In the genomic region with DNA sequence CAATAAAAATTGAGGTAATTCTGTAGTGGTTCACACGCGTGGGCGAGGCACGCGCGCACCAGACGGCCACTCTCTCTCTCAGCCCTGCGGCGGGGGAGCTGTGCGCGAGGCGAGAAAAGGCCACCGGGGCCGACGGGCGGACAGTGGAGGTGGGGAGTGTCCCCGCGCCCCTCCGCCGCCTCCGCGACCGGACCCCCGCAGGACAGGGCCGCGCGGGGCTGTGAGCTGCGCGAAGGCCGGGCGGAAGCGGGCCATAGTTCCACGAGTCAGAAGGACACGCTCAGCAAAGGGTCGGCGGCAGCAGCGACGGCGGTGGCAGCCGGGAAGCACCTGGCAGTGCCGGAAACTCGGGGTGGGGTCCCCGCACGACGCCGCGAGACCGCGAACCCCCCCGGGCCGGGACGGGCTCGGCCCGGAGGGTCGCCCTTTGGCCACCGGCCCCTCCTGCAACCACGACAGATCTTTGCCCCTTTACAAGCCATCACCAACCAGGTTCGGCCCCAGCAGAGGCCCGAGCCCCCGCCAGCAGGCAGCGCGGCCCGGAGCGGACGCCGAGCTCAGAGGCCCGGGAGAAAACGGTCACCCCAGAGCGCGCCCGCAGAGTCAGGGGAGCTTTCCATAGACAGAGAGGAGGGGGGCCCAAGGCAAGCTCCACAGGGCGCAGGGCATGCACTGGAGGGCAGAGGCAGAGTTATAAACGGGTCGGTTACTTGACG, we compare ENCODE assay signal across 15 cellular contexts.
"Had no signal": no experiment of that assay in that cellular context is flagged by ENCODE, and none has a peak within 500 bp of the region (broad histone marks: within the 10 kb centered on the region; RNA-seq: fewer than 3 reads in every experiment).

No MANE protein-coding gene starts in this region.

- H3K27me3 Mint-ChIP-seq: activated naive CD8-positive, alpha-beta T cell; dendritic cell treated with granulocyte-macrophage colony-stimulating factor and Interleukin-4, amounts not matched to agents 40 ng/mL and 50 ng/mL, for 4 days had no signal

- H3K9ac ChIP-seq: SK-N-SH had no signal

- H3K27ac ChIP-seq: heart left ventricle, left ventricle myocardium inferior, pancreas had no signal

- H3K36me3 ChIP-seq: heart left ventricle, pancreas had no signal

- ATAC-seq: heart left ventricle, pancreas had no signal

- H3K9me3 Mint-ChIP-seq: central memory CD8-positive, alpha-beta T cell had no signal

- H3K4me3 ChIP-seq: heart left ventricle, left ventricle myocardium inferior, pancreas had no signal

- H3K27me3 ChIP-seq: pancreas had no signal

- H3K27ac Mint-ChIP-seq: activated naive CD8-positive, alpha-beta T cell; dendritic cell treated with granulocyte-macrophage colony-stimulating factor and Interleukin-4, amounts not matched to agents 40 ng/mL and 50 ng/mL, for 4 days; mesothelial cell of epicardium had no signal

- DNase-seq: activated CD4-positive, alpha-beta T cell treated with anti-CD3 and anti-CD28 coated beads for 1 hour; activated CD4-positive, alpha-beta T cell treated with anti-CD3 and anti-CD28 coated beads, Interleukin-2, amount 50 U/mL, for 48 hours; activated gamma-delta T cell treated with Interleukin-2 at 50 U/mL for 16 hours; amniotic stem cell; heart left ventricle; left ventricle myocardium inferior; SHP77; SK-N-SH; stimulated activated CD4-positive, alpha-beta T cell treated with anti-CD3 and anti-CD28 coated beads, Interleukin-12 subunit alpha, Interleukin-12 subunit beta, amount 100 ng/mL, for 4 hours; trophoblast cell had no signal

- H3K9me3 ChIP-seq: pancreas, SK-N-SH had no signal

- H3K4me1 ChIP-seq: heart left ventricle, left ventricle myocardium inferior, pancreas had no signal

- H3K4me1 Mint-ChIP-seq: central memory CD8-positive, alpha-beta T cell; mesothelial cell of epicardium had no signal

- H3K36me3 Mint-ChIP-seq: activated naive CD8-positive, alpha-beta T cell had no signal

- H3K4me3 Mint-ChIP-seq: activated naive CD8-positive, alpha-beta T cell; central memory CD8-positive, alpha-beta T cell; dendritic cell treated with granulocyte-macrophage colony-stimulating factor and Interleukin-4, amounts not matched to agents 40 ng/mL and 50 ng/mL, for 4 days; mesothelial cell of epicardium had no signal
